Comparison of ENCODE assay signal across 1 cellular context in the genomic region with DNA sequence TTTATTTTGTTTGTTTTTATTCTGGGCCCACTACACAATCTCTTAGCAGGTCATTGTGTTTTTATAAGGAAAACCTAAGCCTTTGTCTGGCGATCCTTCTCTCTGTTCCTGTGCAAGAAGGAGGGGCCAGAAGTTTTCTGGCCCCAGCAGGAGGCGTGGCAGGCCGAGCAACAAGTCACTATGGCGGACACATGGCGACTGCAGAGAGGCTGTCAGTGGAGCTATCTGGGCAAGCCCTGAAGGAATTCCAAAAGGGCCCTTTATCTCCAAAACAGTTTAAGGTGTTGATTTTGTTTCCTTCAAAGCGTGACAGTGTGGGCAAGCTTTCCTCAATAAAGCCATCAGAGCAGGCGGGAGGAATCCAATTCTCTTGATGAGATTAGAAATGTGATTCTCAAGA.
TF ChIP-seq lines count a peak whose summit lies in the region.

No MANE protein-coding gene starts in this region.

TF ChIP-seq in HCT116, 20 proteins besides CTCF, POLR2A, EP300 and RAD21 (continued from another document):
- TF ChIP-seq, protein P1, sequence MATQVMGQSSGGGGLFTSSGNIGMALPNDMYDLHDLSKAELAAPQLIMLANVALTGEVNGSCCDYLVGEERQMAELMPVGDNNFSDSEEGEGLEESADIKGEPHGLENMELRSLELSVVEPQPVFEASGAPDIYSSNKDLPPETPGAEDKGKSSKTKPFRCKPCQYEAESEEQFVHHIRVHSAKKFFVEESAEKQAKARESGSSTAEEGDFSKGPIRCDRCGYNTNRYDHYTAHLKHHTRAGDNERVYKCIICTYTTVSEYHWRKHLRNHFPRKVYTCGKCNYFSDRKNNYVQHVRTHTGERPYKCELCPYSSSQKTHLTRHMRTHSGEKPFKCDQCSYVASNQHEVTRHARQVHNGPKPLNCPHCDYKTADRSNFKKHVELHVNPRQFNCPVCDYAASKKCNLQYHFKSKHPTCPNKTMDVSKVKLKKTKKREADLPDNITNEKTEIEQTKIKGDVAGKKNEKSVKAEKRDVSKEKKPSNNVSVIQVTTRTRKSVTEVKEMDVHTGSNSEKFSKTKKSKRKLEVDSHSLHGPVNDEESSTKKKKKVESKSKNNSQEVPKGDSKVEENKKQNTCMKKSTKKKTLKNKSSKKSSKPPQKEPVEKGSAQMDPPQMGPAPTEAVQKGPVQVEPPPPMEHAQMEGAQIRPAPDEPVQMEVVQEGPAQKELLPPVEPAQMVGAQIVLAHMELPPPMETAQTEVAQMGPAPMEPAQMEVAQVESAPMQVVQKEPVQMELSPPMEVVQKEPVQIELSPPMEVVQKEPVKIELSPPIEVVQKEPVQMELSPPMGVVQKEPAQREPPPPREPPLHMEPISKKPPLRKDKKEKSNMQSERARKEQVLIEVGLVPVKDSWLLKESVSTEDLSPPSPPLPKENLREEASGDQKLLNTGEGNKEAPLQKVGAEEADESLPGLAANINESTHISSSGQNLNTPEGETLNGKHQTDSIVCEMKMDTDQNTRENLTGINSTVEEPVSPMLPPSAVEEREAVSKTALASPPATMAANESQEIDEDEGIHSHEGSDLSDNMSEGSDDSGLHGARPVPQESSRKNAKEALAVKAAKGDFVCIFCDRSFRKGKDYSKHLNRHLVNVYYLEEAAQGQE (IDR thresholded peaks at IDR 0.05; ENCODE audit: low read depth): no peak
- TF ChIP-seq, protein P2, sequence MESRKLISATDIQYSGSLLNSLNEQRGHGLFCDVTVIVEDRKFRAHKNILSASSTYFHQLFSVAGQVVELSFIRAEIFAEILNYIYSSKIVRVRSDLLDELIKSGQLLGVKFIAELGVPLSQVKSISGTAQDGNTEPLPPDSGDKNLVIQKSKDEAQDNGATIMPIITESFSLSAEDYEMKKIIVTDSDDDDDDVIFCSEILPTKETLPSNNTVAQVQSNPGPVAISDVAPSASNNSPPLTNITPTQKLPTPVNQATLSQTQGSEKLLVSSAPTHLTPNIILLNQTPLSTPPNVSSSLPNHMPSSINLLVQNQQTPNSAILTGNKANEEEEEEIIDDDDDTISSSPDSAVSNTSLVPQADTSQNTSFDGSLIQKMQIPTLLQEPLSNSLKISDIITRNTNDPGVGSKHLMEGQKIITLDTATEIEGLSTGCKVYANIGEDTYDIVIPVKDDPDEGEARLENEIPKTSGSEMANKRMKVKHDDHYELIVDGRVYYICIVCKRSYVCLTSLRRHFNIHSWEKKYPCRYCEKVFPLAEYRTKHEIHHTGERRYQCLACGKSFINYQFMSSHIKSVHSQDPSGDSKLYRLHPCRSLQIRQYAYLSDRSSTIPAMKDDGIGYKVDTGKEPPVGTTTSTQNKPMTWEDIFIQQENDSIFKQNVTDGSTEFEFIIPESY (IDR thresholded peaks at IDR 0.05; ENCODE audit: extremely low read depth, insufficient replicate concordance, low read length): no peak
- TF ChIP-seq SRF (IDR thresholded peaks at IDR 0.05; ENCODE audit: low read depth): no peak
- no peak for TF ChIP-seq JUND (IDR thresholded peaks at IDR 0.05)
- no peak for TF ChIP-seq EZH2phosphoT487 (IDR thresholded peaks at IDR 0.05; ENCODE audit: borderline replicate concordance)
- TF ChIP-seq FOSL1 (IDR thresholded peaks at IDR 0.05; ENCODE audit: low read depth): no peak
- TF ChIP-seq EGR1 (IDR thresholded peaks at IDR 0.05; ENCODE audit: low read depth): no peak
- no peak for TF ChIP-seq CBX3 (IDR thresholded peaks at IDR 0.05; ENCODE audit: low read depth)
- TF ChIP-seq ATF3 (IDR thresholded peaks at IDR 0.05): no peak
- no peak for TF ChIP-seq EZH2 (IDR thresholded peaks at IDR 0.05)
- TF ChIP-seq CEBPB (IDR thresholded peaks at IDR 0.05; ENCODE audit: low read depth): no peak
